ENCODE assay signal across 28 cellular contexts in the genomic region with DNA sequence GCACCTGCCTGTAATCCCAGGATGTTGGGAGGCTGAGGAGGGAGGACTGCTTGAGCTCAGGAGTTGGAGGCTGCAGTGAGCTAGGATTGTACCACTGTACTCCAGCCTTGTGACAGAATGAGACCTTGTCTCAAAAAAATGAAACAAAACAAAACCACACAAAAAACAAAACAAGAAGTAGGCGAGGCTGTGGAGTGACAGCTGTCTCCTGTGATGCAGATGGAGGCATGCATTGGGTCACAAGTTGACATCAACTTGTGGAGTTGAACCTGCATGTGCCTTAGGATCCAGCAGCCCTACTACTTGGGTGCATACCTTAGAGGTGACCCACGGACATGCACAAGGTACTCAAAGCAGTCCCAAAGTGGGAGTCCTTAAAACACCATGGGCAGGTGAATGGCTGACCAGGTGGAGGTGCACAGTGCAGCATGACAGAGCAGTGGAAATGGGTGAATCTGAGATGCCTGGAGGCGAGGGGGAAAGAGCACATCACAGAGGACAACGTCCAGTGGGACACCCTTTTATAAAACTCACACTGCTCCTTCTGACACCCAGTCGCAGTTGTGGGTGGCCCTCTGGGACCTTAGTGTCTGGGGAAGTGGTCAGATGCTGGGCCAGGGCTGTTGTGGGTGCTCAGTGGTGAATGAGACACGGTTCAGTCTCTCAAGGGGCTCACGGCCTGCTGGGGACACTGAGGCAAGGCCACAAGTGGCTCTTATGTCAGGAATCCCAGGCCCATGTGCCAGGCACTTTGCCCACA. TPM values are rescaled to one million over a fixed set of nuclear protein-coding genes. Genes with fewer than 3 reads are reported as not detected.
DNase-seq lines count a peak whose midpoint lies in the region; FAIRE-seq and TF ChIP-seq lines count a peak whose summit lies in the region.
"Had no signal": no experiment of that assay in that cellular context is flagged by ENCODE, and none has a peak within 500 bp of the region (broad histone marks: within the 10 kb centered on the region; RNA-seq: fewer than 3 reads in every experiment).

No MANE protein-coding gene starts in this region.

- H4K20me1 ChIP-seq in osteoblast (ENCODE audit: insufficient read depth, low read length) (peaks cover 10% of the 10 kb centered on the region), Karpas-422 (ENCODE audit: insufficient read depth, low read depth, low read length) (no peaks in the 10 kb centered on the region)

- peaks cover 6% of the 10 kb centered on the region for H3K4me1 Mint-ChIP-seq in T-helper 1 cell treated with Interleukin-12 subunit alpha and Interleukin-12 subunit beta and Interleukin-4 antibody, amounts not matched to agents 30 μg/mL and 1 μg/mL, for 36 hours (ENCODE audit: low read depth)

- no peaks in the 10 kb centered on the region for H3K27me3 Mint-ChIP-seq in T-helper 1 cell treated with Interleukin-12 subunit alpha and Interleukin-12 subunit beta and Interleukin-4 antibody, amounts not matched to agents 30 μg/mL and 1 μg/mL, for 36 hours (ENCODE audit: low read depth)
- H3K27me3 Mint-ChIP-seq: CD4-positive, alpha-beta T cell; IgD-negative memory B cell had no signal

- H3K9me3 ChIP-seq in osteoblast (ENCODE audit: low read depth, low read length) (no peaks in the 10 kb centered on the region), kidney (ENCODE audit: control insufficient read depth in 1 of 2, low read length in 2 of 2) (no peaks in the 10 kb centered on the region), Karpas-422 (ENCODE audit: low read length) (no peaks in the 10 kb centered on the region)
- H3K9me3 ChIP-seq: BE2C had no signal

- no peak for FAIRE-seq in kidney (lab: Jason Lieb, UNC)
- FAIRE-seq: G401.6, GM12892, GM19239, H54, RCC 7860 had no signal

- H3K27me3 ChIP-seq in osteoblast (ENCODE audit: insufficient read depth, low read length) (no peaks in the 10 kb centered on the region), Karpas-422 (ENCODE audit: low read length) (no peaks in the 10 kb centered on the region)
- H3K27me3 ChIP-seq: BE2C had no signal

- no peaks in the 10 kb centered on the region for H3K9me3 Mint-ChIP-seq in T-helper 1 cell treated with Interleukin-12 subunit alpha and Interleukin-12 subunit beta and Interleukin-4 antibody, amounts not matched to agents 30 μg/mL and 1 μg/mL, for 36 hours
- H3K9me3 Mint-ChIP-seq: CD4-positive, alpha-beta T cell; IgD-negative memory B cell had no signal

- H3K36me3 Mint-ChIP-seq in T-helper 1 cell treated with Interleukin-12 subunit alpha and Interleukin-12 subunit beta and Interleukin-4 antibody, amounts not matched to agents 30 μg/mL and 1 μg/mL, for 36 hours (ENCODE audit: low read depth) = peaks cover 8% of the 10 kb centered on the region

- H3K79me2 ChIP-seq in osteoblast (ENCODE audit: insufficient read depth, low read length) (peaks cover 17% of the 10 kb centered on the region), Karpas-422 (ENCODE audit: low read length) (peaks cover 5% of the 10 kb centered on the region; the same call in 1 of the 2 replicates)

- H3K4me3 ChIP-seq in osteoblast (ENCODE audit: insufficient read depth, low read length) (no peak overlapping the region), kidney (ENCODE audit: low read length in 2 of 2) (no peak overlapping the region), Karpas-422 (ENCODE audit: low read length) (no peak overlapping the region)
- H3K4me3 ChIP-seq: SK-N-MC had no signal

- no peak for TF ChIP-seq CTCF in osteoblast (IDR thresholded peaks at IDR 0.05; ENCODE audit: extremely low read depth, low read depth, low read length)
- TF ChIP-seq CTCF in kidney (IDR thresholded peaks at IDR 0.05; ENCODE audit: borderline replicate concordance, extremely low read depth, insufficient read depth) = no peak

- intact Hi-C loops in kidney (cut with DNase I) = no loop called here

- H3K36me3 ChIP-seq in osteoblast (ENCODE audit: insufficient read depth, low read length) (peaks cover 23% of the 10 kb centered on the region), kidney (ENCODE audit: control insufficient read depth in 1 of 2, insufficient read depth in 2 of 2, low read length in 2 of 2) (peaks cover 0 to 19% of the 10 kb centered on the region in 2 donors), Karpas-422 (ENCODE audit: insufficient read depth, low read length) (no peaks in the 10 kb centered on the region)

- H3K9me2 ChIP-seq in Karpas-422 (replicated peaks; ENCODE audit: insufficient read depth, low read length) = no peaks in the 10 kb centered on the region

- H2AFZ ChIP-seq in osteoblast (ENCODE audit: low read length) (no peak overlapping the region), Karpas-422 (ENCODE audit: low read length) (no peak overlapping the region)

- peak overlapping the region; percentile 65 for H3K27ac Mint-ChIP-seq in T-helper 1 cell treated with Interleukin-12 subunit alpha and Interleukin-12 subunit beta and Interleukin-4 antibody, amounts not matched to agents 30 μg/mL and 1 μg/mL, for 36 hours
- H3K27ac Mint-ChIP-seq: CD4-positive, alpha-beta T cell; IgD-negative memory B cell had no signal

- no peak overlapping the region for H3K4me2 ChIP-seq in osteoblast (ENCODE audit: insufficient read depth, low read length)
- H3K4me2 ChIP-seq in Karpas-422 (ENCODE audit: low read depth, low read length, poor library complexity, severe bottlenecking) = no peak overlapping the region
- H3K4me2 ChIP-seq: KMS-11 had no signal

- H3K27ac ChIP-seq in cingulate gyrus (ENCODE audit: low read depth, low read length) (peak overlapping the region; percentile 23), osteoblast (ENCODE audit: low read depth, low read length) (no peak overlapping the region), kidney (ENCODE audit: low read depth in 2 of 2, low read length in 2 of 2) (no peak overlapping the region), Karpas-422 (ENCODE audit: low read length) (no peak overlapping the region)
- H3K27ac ChIP-seq: 22Rv1, KMS-11, SK-N-MC had no signal

- no peak overlapping the region for H3K9ac ChIP-seq in kidney (ENCODE audit: low read length in 2 of 2)
- H3K9ac ChIP-seq in Karpas-422 (ENCODE audit: low read length) = no peak overlapping the region
- H3K9ac ChIP-seq: KMS-11 had no signal

- no peak overlapping the region for H3K4me3 Mint-ChIP-seq in T-helper 1 cell treated with Interleukin-12 subunit alpha and Interleukin-12 subunit beta and Interleukin-4 antibody, amounts not matched to agents 30 μg/mL and 1 μg/mL, for 36 hours
- H3K4me3 Mint-ChIP-seq: CD4-positive, alpha-beta T cell had no signal

- H3K4me1 ChIP-seq in osteoblast (ENCODE audit: insufficient read depth, low read length) = no peaks in the 10 kb centered on the region
- H3K4me1 ChIP-seq in kidney (ENCODE audit: control insufficient read depth in 1 of 2, insufficient read depth in 1 of 2, low read depth in 1 of 2, low read length in 2 of 2) = no peaks in the 10 kb centered on the region
- peaks cover 3% of the 10 kb centered on the region; the same call in 1 of the 2 replicates for H3K4me1 ChIP-seq in Karpas-422 (ENCODE audit: low read length)
- H3K4me1 ChIP-seq: BE2C had no signal

- no peak for DNase-seq in T-helper 1 cell
- DNase-seq in osteoblast (ENCODE audit: insufficient read length, low spot score, missing footprints) = peak; percentile 48
- no peak for DNase-seq in NCI-H69 (lab: John Stamatoyannopoulos, UW)
- DNase-seq in kidney = no peak
- DNase-seq in Karpas-422 = no peak
- no peak for DNase-seq in activated CD4-positive, alpha-beta T cell treated with anti-CD3 and anti-CD28 coated beads, Interleukin-2, amount 50 U/mL, for 48 hours
- DNase-seq: BE2C; CD4-positive, alpha-beta T cell; COR-L47; NCI-H1105; NCI-H1436 treated with DMSO at 0.1 percent for 48 hours; NCI-H187 treated with DMSO at 0.1 percent for 48 hours; NCI-H2171 treated with DMSO at 0.1 percent for 48 hours; NCI-H345; NCI-H524; NCI-H774; SIG-M5 had no signal

RNA-seq across cellular contexts. Expression of gene PLBD2, which starts 12.7 kb away (rescaled TPM):
- total RNA-seq in osteoblast (64.8 and 69.1 TPM in 2 replicates), kidney (37.9 TPM)
- polyA plus RNA-seq in kidney (ENCODE audit: insufficient read depth, low read depth, low replicate concordance) = 12.1 TPM
- total RNA-seq in Karpas-422 (2014; rRNA removed; shearing (Covaris generic); ENCODE audit: low replicate concordance) = 6.5 and 11.8 TPM in 2 replicates

RNA-seq across cellular contexts. Expression of gene SDS, which starts 32.6 kb away (rescaled TPM):
- under 0.01 TPM in 1 of 2 replicates, not detected in the other for total RNA-seq in osteoblast
- 1.0 TPM for total RNA-seq in kidney
- polyA plus RNA-seq in kidney (ENCODE audit: insufficient read depth, low read depth, low replicate concordance) = not detected
- not detected in 2 replicates for total RNA-seq in Karpas-422 (2014; rRNA removed; shearing (Covaris generic); ENCODE audit: low replicate concordance)
- total RNA-seq: CD4-positive, alpha-beta T cell had no signal
- polyA plus RNA-seq: IgD-negative memory B cell had no signal

RNA-seq across cellular contexts. Expression of gene SLC8B1, which starts 36.2 kb away (rescaled TPM):
- total RNA-seq in osteoblast = 16.5 and 19.5 TPM in 2 replicates
- total RNA-seq in kidney = 61.5 TPM
- polyA plus RNA-seq in kidney (ENCODE audit: insufficient read depth, low read depth, low replicate concordance) = 18.6 TPM
- 5.9 and 9.0 TPM in 2 replicates for total RNA-seq in Karpas-422 (2014; rRNA removed; shearing (Covaris generic); ENCODE audit: low replicate concordance)

RNA-seq across cellular contexts. Expression of gene SDSL, which starts 51.1 kb away (rescaled TPM):
- total RNA-seq in osteoblast = 6.5 TPM in 2 replicates
- total RNA-seq in kidney = 22.8 TPM
- 116 TPM for polyA plus RNA-seq in kidney (ENCODE audit: insufficient read depth, low read depth, low replicate concordance)
- not detected in 2 replicates for total RNA-seq in Karpas-422 (2014; rRNA removed; shearing (Covaris generic); ENCODE audit: low replicate concordance)
